ENCODE assay signal across 28 cellular contexts in genomic region chr2:177413703-177414102, GRCh38. TPM values are rescaled to one million over a fixed set of nuclear protein-coding genes. Genes with fewer than 3 reads are reported as not detected.
DNase-seq lines count a peak whose midpoint lies in the region; ATAC-seq, FAIRE-seq and TF ChIP-seq lines count a peak whose summit lies in the region.
"Had no signal": no experiment of that assay in that cellular context is flagged by ENCODE, and none has a peak within 500 bp of the region (broad histone marks: within the 10 kb centered on the region; RNA-seq: fewer than 3 reads in every experiment).

No MANE protein-coding gene starts in this region.

- H3K4me3 ChIP-seq in bronchial epithelial cell (ENCODE audit: low read depth, low read length) = no peak overlapping the region
- H3K4me3 ChIP-seq: ascending aorta, esophagus squamous epithelium, gastrocnemius medialis, SK-N-MC, tibial nerve had no signal

- H3K36me3 ChIP-seq in bronchial epithelial cell (ENCODE audit: control insufficient read depth, insufficient read depth, low read length) = no peaks in the 10 kb centered on the region
- H3K36me3 ChIP-seq: ascending aorta, esophagus squamous epithelium, gastrocnemius medialis, tibial nerve had no signal

- peaks cover 23% of the 10 kb centered on the region for H3K4me1 Mint-ChIP-seq in activated T-cell treated with anti-CD3 and anti-CD28 coated beads, Interleukin-2, amount 50 U/mL, for 4 hours (ENCODE audit: low read depth)

- H3K36me3 Mint-ChIP-seq in activated T-cell treated with anti-CD3 and anti-CD28 coated beads, Interleukin-2, amount 50 U/mL, for 4 hours (ENCODE audit: insufficient read depth) = peaks cover 8% of the 10 kb centered on the region
- H3K36me3 Mint-ChIP-seq: naive B cell had no signal

- no peak for FAIRE-seq in bronchial epithelial cell (lab: Jason Lieb, UNC)

- no peaks in the 10 kb centered on the region for H3K9me3 Mint-ChIP-seq in activated T-cell treated with anti-CD3 and anti-CD28 coated beads, Interleukin-2, amount 50 U/mL, for 4 hours

- TF ChIP-seq CTCF in bronchial epithelial cell (IDR thresholded peaks at IDR 0.05; ENCODE audit: insufficient read depth, low read length, severe bottlenecking) = no peak

- intact Hi-C loops in cardiac septum (cut with DNase I) = no loop called here

- no peaks in the 10 kb centered on the region for H3K27me3 Mint-ChIP-seq in activated T-cell treated with anti-CD3 and anti-CD28 coated beads, Interleukin-2, amount 50 U/mL, for 4 hours (ENCODE audit: low read depth)
- H3K27me3 Mint-ChIP-seq: activated naive CD8-positive, alpha-beta T cell; B cell; naive B cell had no signal

- no peaks in the 10 kb centered on the region for H3K27me3 ChIP-seq in bronchial epithelial cell (ENCODE audit: control insufficient read depth, insufficient read depth, low read length)
- H3K27me3 ChIP-seq: ascending aorta, esophagus squamous epithelium, gastrocnemius medialis, tibial nerve had no signal

- peak; percentile 34 to 70 for ATAC-seq in activated T-cell treated with anti-CD3 and anti-CD28 coated beads, Interleukin-2, amount 50 U/mL, for 4 hours
- peak; percentile 73 for ATAC-seq in HG02885 (IDR thresholded peaks at IDR 0.05; ENCODE audit: poor library complexity, unreplicated experiment)
- peak; percentile 79 for ATAC-seq in stimulated activated naive CD8-positive, alpha-beta T cell treated with anti-CD3 and anti-CD28 coated beads, Interleukin-15, Interleukin-2, amounts not matched to agents 100 U/mL and 50 U/mL, for 24 hours
- ATAC-seq: gastrocnemius medialis, left colon had no signal

- no peak overlapping the region for H3K4me3 Mint-ChIP-seq in activated T-cell treated with anti-CD3 and anti-CD28 coated beads, Interleukin-2, amount 50 U/mL, for 4 hours
- H3K4me3 Mint-ChIP-seq: activated naive CD8-positive, alpha-beta T cell; B cell; naive B cell had no signal

- no peak for DNase-seq in activated T-cell treated with anti-CD3 and anti-CD28 coated beads, Interleukin-2, amount 50 U/mL, for 4 hours
- no peak for DNase-seq in activated T-cell treated with anti-CD3 and anti-CD28 coated beads for 4 hours
- peak; percentile 42 for DNase-seq in bronchial epithelial cell (ENCODE audit: low read depth)
- DNase-seq in stimulated activated naive CD8-positive, alpha-beta T cell treated with anti-CD3 and anti-CD28 coated beads, Interleukin-15, Interleukin-2, amounts not matched to agents 100 U/mL and 50 U/mL, for 24 hours = no peak
- DNase-seq in cardiac septum (ENCODE audit: low spot score) = no peak
- DNase-seq in midbrain (lab: John Stamatoyannopoulos, UW) = no peak
- DNase-seq: activated CD4-positive, alpha-beta T cell treated with anti-CD3 and anti-CD28 coated beads for 1 hour; central memory CD4-positive, alpha-beta T cell; COR-L47; DMS79; esophagus squamous epithelium; gastrocnemius medialis; GDM1; Karpas-422; left colon; mesenchymal stem cell; MV-4-11; naive B cell; NCI-H146; NCI-H2107; NCI-H748 treated with DMSO at 0.1 percent for 48 hours; nucleus accumbens had no signal

RNA-seq across cellular contexts. Expression of gene AGPS, which starts 21.1 kb away (rescaled TPM):
- total RNA-seq in activated T-cell treated with anti-CD3 and anti-CD28 coated beads, Interleukin-2, amount 50 U/mL, for 4 hours = 10 to 100 TPM; 73.1 to 80.1 (median 73.7) TPM
- 34.8 and 35.5 TPM in 2 replicates for total RNA-seq in bronchial epithelial cell
- total RNA-seq in cardiac septum = 27.5 TPM
